In genomic region chr16:89210165-89210903, GRCh38 we compare ENCODE assay signal across 17 cellular contexts. TPM values are rescaled to one million over a fixed set of nuclear protein-coding genes. Genes with fewer than 3 reads are reported as not detected.
DNase-seq lines count a peak whose midpoint lies in the region; ATAC-seq and TF ChIP-seq lines count a peak whose summit lies in the region.
"Had no signal": no experiment of that assay in that cellular context is flagged by ENCODE, and none has a peak within 500 bp of the region (broad histone marks: within the 10 kb centered on the region; RNA-seq: fewer than 3 reads in every experiment).

No MANE protein-coding gene starts in this region.

- POLR2A ChIA-PET in SK-N-SH (lab: Yijun Ruan, JAX), result no interaction called here

- no peak for TF ChIP-seq POLR2A in uterus (IDR thresholded peaks at IDR 0.05)

- intact Hi-C loops in mucosa of descending colon (cut with DNase I, micrococcal nuclease), result no loop called here
- intact Hi-C loops in uterus (cut with DNase I; ENCODE audit: low total_unique reads), result no loop called here
- intact Hi-C loops in left lung (cut with DNase I), result no loop called here

- no peaks in the 10 kb centered on the region for H3K36me3 ChIP-seq in SK-N-SH (replicated peaks in 1 of 2; ENCODE audit: control insufficient read depth in 1 of 2, insufficient read depth in 2 of 2, low read length in 1 of 2)
- no peaks in the 10 kb centered on the region for H3K36me3 ChIP-seq in mucosa of descending colon (ENCODE audit: low read depth)
- H3K36me3 ChIP-seq in uterus, result no peaks in the 10 kb centered on the region
- H3K36me3 ChIP-seq in left lung, result no peaks in the 10 kb centered on the region

- no peak for DNase-seq in SK-N-SH
- DNase-seq in RPMI7951 (ENCODE audit: low read depth), result peak; percentile 51
- no peak for DNase-seq in mucosa of descending colon
- DNase-seq in uterus, result no peak
- DNase-seq in SK-N-DZ (ENCODE audit: low spot score), result no peak
- no peak for DNase-seq in left lung
- DNase-seq: GOT3, HCEC 1CT, NCI-H1105, NCI-H2029 treated with DMSO at 0.1 percent for 48 hours, NCI-H526 treated with DMSO at 0.1 percent for 48 hours, OCI-M1, Right ventricle myocardium superior had no signal

- H3K4me1 ChIP-seq in SK-N-SH (ENCODE audit: control insufficient read depth in 1 of 2, insufficient read depth in 2 of 2, low read depth in 1 of 2, low read length in 1 of 2), result peaks cover 0 to 5% of the 10 kb centered on the region in 2 experiments; a peak in 1 of 4 replicates
- no peaks in the 10 kb centered on the region for H3K4me1 ChIP-seq in mucosa of descending colon (ENCODE audit: low read depth)
- no peaks in the 10 kb centered on the region for H3K4me1 ChIP-seq in uterus
- no peaks in the 10 kb centered on the region for H3K4me1 ChIP-seq in left lung

- no peaks in the 10 kb centered on the region for H3K9me2 ChIP-seq in SK-N-SH

- H3K4me3 ChIP-seq in SK-N-SH (ENCODE audit: low read depth in 2 of 2, low read length in 1 of 2) (no peak overlapping the region), mucosa of descending colon (no peak overlapping the region), uterus (no peak overlapping the region), left lung (no peak overlapping the region)
- H3K4me3 ChIP-seq: SK-N-MC had no signal

- TF ChIP-seq CTCF in SK-N-SH (IDR thresholded peaks at IDR 0.05) (no peak), mucosa of descending colon (IDR thresholded peaks at IDR 0.05) (no peak), uterus (IDR thresholded peaks at IDR 0.05) (no peak), left lung (IDR thresholded peaks at IDR 0.05) (no peak)

- no peaks in the 10 kb centered on the region for H4K20me1 ChIP-seq in SK-N-SH (ENCODE audit: insufficient read depth)

- no peaks in the 10 kb centered on the region for H3F3A ChIP-seq in SK-N-SH (replicated peaks; ENCODE audit: insufficient read depth)

- H3K79me2 ChIP-seq in SK-N-SH (ENCODE audit: insufficient read depth), result no peaks in the 10 kb centered on the region

- H3K27ac ChIP-seq in SK-N-SH (ENCODE audit: low read depth in 2 of 2, low read length in 1 of 2) (no peak overlapping the region), uterus (no peak overlapping the region), left lung (no peak overlapping the region)
- H3K27ac ChIP-seq: KMS-11, SK-N-MC had no signal

- no peak overlapping the region for H3K9ac ChIP-seq in SK-N-SH
- H3K9ac ChIP-seq: KMS-11 had no signal

- no peak overlapping the region for H2AFZ ChIP-seq in SK-N-SH (ENCODE audit: low read depth)

- CTCF ChIA-PET in SK-N-SH (lab: Yijun Ruan, JAX), result interaction anchor here (0.9 to 2.6 kb wide), 5 partner anchors 30 to 473 kb away, joined by 3 to 10 read pairs (median 3); no protein-coding TSS in a partner anchor

- TF ChIP-seq EP300 in SK-N-SH (IDR thresholded peaks at IDR 0.05; ENCODE audit: borderline replicate concordance in 1 of 2, low read depth in 1 of 2, low read length in 1 of 2), result no peak

- peak; percentile 52 for ATAC-seq in SK-N-SH treated with all-trans-retinoic acid at 6 μM for 48 hours
- peak; percentile 23 for ATAC-seq in mucosa of descending colon
- no peak for ATAC-seq in left lung

- H3K27me3 ChIP-seq in SK-N-SH (ENCODE audit: insufficient read depth) (peaks cover 44% of the 10 kb centered on the region), uterus (no peaks in the 10 kb centered on the region), left lung (peaks cover 0 to 18% of the 10 kb centered on the region in 2 donors)

- H3K4me2 ChIP-seq in SK-N-SH, result no peak overlapping the region
- H3K4me2 ChIP-seq: KMS-11 had no signal

- H3K9me3 ChIP-seq in SK-N-SH (no peaks in the 10 kb centered on the region), mucosa of descending colon (no peaks in the 10 kb centered on the region), uterus (no peaks in the 10 kb centered on the region), left lung (no peaks in the 10 kb centered on the region)

- WGBS in SK-N-SH (ENCODE audit: low lambda C conversion rate), result 37% methylated on average over 11 of the region's 11 CpGs

- no peak for TF ChIP-seq RAD21 in SK-N-SH (IDR thresholded peaks at IDR 0.05; ENCODE audit: low read length)

TF ChIP-seq in SK-N-SH treated with all-trans-retinoic acid at 6 μM for 48 hours, 23 proteins besides CTCF, POLR2A, EP300 and RAD21:
- TF ChIP-seq BACH2 (CRISPR knock-in tag; IDR thresholded peaks at IDR 0.05; ENCODE audit: borderline replicate concordance) (no peak), RARB (CRISPR knock-in tag; IDR thresholded peaks at IDR 0.05) (no peak)
TF ChIP-seq in SK-N-SH treated with all-trans-retinoic acid at 6 μM for 48 hours: peak in this region for 0.

TF ChIP-seq in SK-N-SH, 30 proteins besides CTCF, POLR2A, EP300 and RAD21:
- no peak for TF ChIP-seq REST (IDR thresholded peaks at IDR 0.05; ENCODE audit: low read depth, low read length)
- TF ChIP-seq YY1 (IDR thresholded peaks at IDR 0.05; ENCODE audit: low read depth), result no peak
- no peak for TF ChIP-seq SMC3 (IDR thresholded peaks at IDR 0.05; ENCODE audit: low read depth, low read length)
- no peak for TF ChIP-seq GATA2 (CRISPR knock-in tag; IDR thresholded peaks at IDR 0.05)
- no peak for TF ChIP-seq NFIC (IDR thresholded peaks at IDR 0.05; ENCODE audit: borderline replicate concordance)

RNA-seq across cellular contexts. Expression of gene ZNF778, which starts 7.2 kb away (rescaled TPM):
- polyA plus RNA-seq in SK-N-SH (2012; rRNA removed), result 6.2 and 10.8 TPM in 2 replicates
- 3.4 and 4.1 TPM in 2 replicates for polyA plus RNA-seq in SK-N-SH (2012; cell fraction: cytosol; rRNA removed)
- polyA plus RNA-seq in SK-N-SH (2012; cell fraction: nucleus; rRNA removed), result 8.1 and 10.9 TPM in 2 replicates
- total RNA-seq in RPMI7951 (2014; rRNA removed; shearing (Covaris generic)), result 8.1 and 9.9 TPM in 2 replicates
- total RNA-seq in mucosa of descending colon, result 1 to 10 TPM; 4.7 to 8.8 (median 7.2) TPM
- 10 to 100 TPM in 3 of 4 donors, 1 to 10 TPM in 1; 7.4 to 30.2 (median 15.9) TPM for total RNA-seq in uterus
- polyA plus RNA-seq in SK-N-DZ (2014; cell fraction: cytosol; rRNA removed), result 6.4 and 9.0 TPM in 2 replicates
- polyA plus RNA-seq in SK-N-DZ (2014; cell fraction: nucleus; rRNA removed), result 3.7 and 12.1 TPM in 2 replicates
- 1 to 10 TPM; 8.1 to 9.5 TPM for total RNA-seq in left lung

RNA-seq across cellular contexts. Expression of gene SLC22A31, which starts 10.0 kb away (rescaled TPM):
- polyA plus RNA-seq in SK-N-SH (2012; rRNA removed), result 0.07 and 0.16 TPM in 2 replicates
- 0.04 TPM in 1 of 2 replicates, not detected in the other for polyA plus RNA-seq in SK-N-SH (2012; cell fraction: cytosol; rRNA removed)
- 1.5 and 2.3 TPM in 2 replicates for polyA plus RNA-seq in SK-N-SH (2012; cell fraction: nucleus; rRNA removed)
- 0.12 TPM in 1 of 2 replicates, not detected in the other for total RNA-seq in RPMI7951 (2014; rRNA removed; shearing (Covaris generic))
- total RNA-seq in mucosa of descending colon (1 to 10 TPM in 2 of 3 donors, under 1 TPM in 1; 0.35 to 1.8 (median 1.1) TPM), uterus (not detected), left lung (100 to 1,000 TPM; 171 to 283 TPM)
- polyA plus RNA-seq in SK-N-DZ (2014; cell fraction: cytosol; rRNA removed), result not detected in 2 replicates
- 0.49 and 2.2 TPM in 2 replicates for polyA plus RNA-seq in SK-N-DZ (2014; cell fraction: nucleus; rRNA removed)
- total RNA-seq: Daoy, Right ventricle myocardium superior had no signal

RNA-seq across cellular contexts. Expression of gene CDH15, which starts 38.8 kb away (rescaled TPM):
- 0.03 and 0.08 TPM in 2 replicates for polyA plus RNA-seq in SK-N-SH (2012; rRNA removed)
- 0.03 and 0.04 TPM in 2 replicates for polyA plus RNA-seq in SK-N-SH (2012; cell fraction: cytosol; rRNA removed)
- polyA plus RNA-seq in SK-N-SH (2012; cell fraction: nucleus; rRNA removed), result 0.07 and 0.23 TPM in 2 replicates
- total RNA-seq in RPMI7951 (2014; rRNA removed; shearing (Covaris generic)), result 0.36 and 0.59 TPM in 2 replicates
- not detected for total RNA-seq in mucosa of descending colon
- under 1 TPM in 1 of 4 donors, not detected in 3; 0.21 TPM for total RNA-seq in uterus
- 0.26 TPM in 1 of 2 replicates, not detected in the other for polyA plus RNA-seq in SK-N-DZ (2014; cell fraction: cytosol; rRNA removed)
- 0.08 and 0.28 TPM in 2 replicates for polyA plus RNA-seq in SK-N-DZ (2014; cell fraction: nucleus; rRNA removed)
- total RNA-seq in left lung, result 1 to 10 TPM; 1.6 to 4.2 TPM
- total RNA-seq: Daoy, Right ventricle myocardium superior had no signal

Comparison
In these comparisons a context has a peak if more than half of its experiments do, and no peak if none do; other contexts are left out.
1. RNA of gene SLC22A31, which starts 10.0 kb away (total RNA-seq): 171 to 283 TPM in left lung; 0.35 to 1.8 TPM in mucosa of descending colon, 0.12 TPM in RPMI7951 and not detected in uterus; every median in the first group is over 10 times any median in the second.